In genomic region chr2:242011991-242012764, GRCh38 we compare ENCODE assay signal across 2 cellular contexts.
TF ChIP-seq lines count a peak whose summit lies in the region.

No MANE protein-coding gene starts in this region.

TF ChIP-seq in IMR-90, 13 proteins besides CTCF, POLR2A, EP300 and RAD21:
- TF ChIP-seq, protein P1, sequence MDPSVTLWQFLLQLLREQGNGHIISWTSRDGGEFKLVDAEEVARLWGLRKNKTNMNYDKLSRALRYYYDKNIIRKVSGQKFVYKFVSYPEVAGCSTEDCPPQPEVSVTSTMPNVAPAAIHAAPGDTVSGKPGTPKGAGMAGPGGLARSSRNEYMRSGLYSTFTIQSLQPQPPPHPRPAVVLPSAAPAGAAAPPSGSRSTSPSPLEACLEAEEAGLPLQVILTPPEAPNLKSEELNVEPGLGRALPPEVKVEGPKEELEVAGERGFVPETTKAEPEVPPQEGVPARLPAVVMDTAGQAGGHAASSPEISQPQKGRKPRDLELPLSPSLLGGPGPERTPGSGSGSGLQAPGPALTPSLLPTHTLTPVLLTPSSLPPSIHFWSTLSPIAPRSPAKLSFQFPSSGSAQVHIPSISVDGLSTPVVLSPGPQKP (IDR thresholded peaks at IDR 0.05; ENCODE audit: borderline replicate concordance, low read depth, low read length): no peak
- TF ChIP-seq CEBPB (IDR thresholded peaks at IDR 0.05; ENCODE audit: low read depth, low read length) (no peak), BHLHE40 (IDR thresholded peaks at IDR 0.05; ENCODE audit: low read depth, low read length) (no peak), RCOR1 (IDR thresholded peaks at IDR 0.05; ENCODE audit: insufficient replicate concordance, low read length) (no peak), RFX5 (IDR thresholded peaks at IDR 0.05; ENCODE audit: low read depth, low read length) (no peak), CHD1 (IDR thresholded peaks at IDR 0.05; ENCODE audit: low read depth, low read length) (no peak), MAFK (IDR thresholded peaks at IDR 0.05; ENCODE audit: low read depth, low read length) (no peak), MXI1 (IDR thresholded peaks at IDR 0.05; ENCODE audit: borderline replicate concordance, low read depth, low read length) (no peak), FOS (IDR thresholded peaks at IDR 0.05; ENCODE audit: low read depth, low read length) (no peak), NFE2L2 (IDR thresholded peaks at IDR 0.05; ENCODE audit: low read depth, low read length) (no peak)

TF ChIP-seq in HepG2, 621 proteins besides CTCF, POLR2A, EP300 and RAD21:
- TF ChIP-seq HOXA3 (CRISPR knock-in tag; IDR thresholded peaks at IDR 0.05) (no peak), HES4 (CRISPR knock-in tag; IDR thresholded peaks at IDR 0.05; ENCODE audit: borderline replicate concordance) (no peak), RAD51 (IDR thresholded peaks at IDR 0.05; ENCODE audit: borderline replicate concordance) (no peak), MXD1 (CRISPR knock-in tag; IDR thresholded peaks at IDR 0.05) (no peak)
- TF ChIP-seq, protein P2, sequence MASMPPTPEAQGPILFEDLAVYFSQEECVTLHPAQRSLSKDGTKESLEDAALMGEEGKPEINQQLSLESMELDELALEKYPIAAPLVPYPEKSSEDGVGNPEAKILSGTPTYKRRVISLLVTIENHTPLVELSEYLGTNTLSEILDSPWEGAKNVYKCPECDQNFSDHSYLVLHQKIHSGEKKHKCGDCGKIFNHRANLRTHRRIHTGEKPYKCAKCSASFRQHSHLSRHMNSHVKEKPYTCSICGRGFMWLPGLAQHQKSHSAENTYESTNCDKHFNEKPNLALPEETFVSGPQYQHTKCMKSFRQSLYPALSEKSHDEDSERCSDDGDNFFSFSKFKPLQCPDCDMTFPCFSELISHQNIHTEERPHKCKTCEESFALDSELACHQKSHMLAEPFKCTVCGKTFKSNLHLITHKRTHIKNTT (CRISPR knock-in tag; IDR thresholded peaks at IDR 0.05): no peak
TF ChIP-seq in HepG2: peak in this region for 0.
